In the genomic region with DNA sequence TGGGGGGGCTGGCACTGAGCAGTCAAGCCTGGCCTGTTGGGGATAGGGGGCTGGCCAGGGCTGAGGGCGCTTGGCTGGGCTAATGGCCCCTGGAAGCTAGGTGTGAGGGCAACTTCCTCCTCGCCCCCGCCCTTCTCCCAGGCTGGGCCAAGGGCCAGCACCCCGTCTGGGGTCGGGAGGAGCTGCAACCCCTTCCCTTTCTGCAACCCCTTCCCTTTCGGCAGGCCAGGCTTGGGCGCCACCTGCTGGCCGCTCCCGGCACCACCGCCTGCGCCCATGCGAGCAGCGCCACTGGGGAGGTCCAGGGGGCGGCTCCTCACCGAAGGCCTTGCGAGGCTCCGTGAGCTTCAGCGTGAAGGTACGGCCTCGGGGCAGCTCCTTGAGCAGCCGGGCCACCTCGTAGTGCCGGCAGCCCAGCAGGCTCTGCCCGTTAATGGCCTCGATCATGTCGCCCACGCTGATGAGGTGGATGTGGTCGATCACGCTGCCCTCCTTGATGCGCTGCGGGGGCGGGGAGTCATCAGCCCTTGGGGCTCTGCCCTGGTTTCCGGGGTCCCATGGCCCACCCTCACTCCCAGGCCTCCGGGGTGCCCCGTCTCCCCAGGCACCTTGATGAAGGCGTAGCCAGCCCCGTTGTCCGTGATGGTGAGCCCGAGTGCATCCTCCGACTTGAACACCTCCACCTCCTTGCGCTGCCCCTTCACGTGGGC, we compare ENCODE assay signal across 8 cellular contexts. TPM values are rescaled to one million over a fixed set of nuclear protein-coding genes. Genes with fewer than 3 reads are reported as not detected.
DNase-seq lines count a peak whose midpoint lies in the region; ATAC-seq and TF ChIP-seq lines count a peak whose summit lies in the region.

No MANE protein-coding gene starts in this region.

- peak; percentile 24 for DNase-seq in MV-4-11 (lab: John Stamatoyannopoulos, UW)
- peak; percentile 96 for DNase-seq in activated CD8-positive, alpha-beta memory T cell treated with anti-CD3 and anti-CD28 coated beads, Interleukin-2, amount 50 U/mL, for 48 hours
- no peak for DNase-seq in esophagus squamous epithelium (lab: John Stamatoyannopoulos, UW)
- DNase-seq in osteocyte (ENCODE audit: extremely low spot score, unreplicated experiment), result peak; percentile 91
- no peak for DNase-seq in medulla oblongata (ENCODE audit: extremely low spot score)
- no peak for DNase-seq in posterior vena cava (ENCODE audit: low spot score)

- H3K4me3 Mint-ChIP-seq in osteocyte (ENCODE audit: unreplicated experiment), result no peak overlapping the region

- H3K4me3 ChIP-seq in DOHH2 (ENCODE audit: low read length), result peak overlapping the region; percentile 53
- no peak overlapping the region for H3K4me3 ChIP-seq in esophagus squamous epithelium

- no peak overlapping the region for H3K27ac Mint-ChIP-seq in osteocyte (ENCODE audit: unreplicated experiment)

- H3K4me1 ChIP-seq in DOHH2 (ENCODE audit: control insufficient read depth, low read length) (peaks cover 18% of the 10 kb centered on the region), esophagus squamous epithelium (peaks cover 19 to 48% (median 24%) of the 10 kb centered on the region in 3 donors)

- peak overlapping the region; percentile 63 for H3K4me2 ChIP-seq in DOHH2 (ENCODE audit: low read length)

- H3K4me1 Mint-ChIP-seq in osteocyte (ENCODE audit: unreplicated experiment), result peaks cover 26% of the 10 kb centered on the region

- peaks cover 9% of the 10 kb centered on the region for H3K36me3 Mint-ChIP-seq in osteocyte (ENCODE audit: unreplicated experiment)

- no peaks in the 10 kb centered on the region for H3K9me3 Mint-ChIP-seq in osteocyte (ENCODE audit: unreplicated experiment)

- TF ChIP-seq CTCF in DOHH2 (IDR thresholded peaks at IDR 0.05; ENCODE audit: low read depth, low read length, poor library complexity, severe bottlenecking) (peak; percentile 99), esophagus squamous epithelium (IDR thresholded peaks at IDR 0.05) (peak; percentile 64 to 85 (median 72)), osteocyte (IDR thresholded peaks at IDR 0.05) (peak; percentile 86)

- no peaks in the 10 kb centered on the region for H3K27me3 Mint-ChIP-seq in osteocyte (ENCODE audit: unreplicated experiment)

- no peaks in the 10 kb centered on the region for H4K20me1 ChIP-seq in DOHH2 (ENCODE audit: control insufficient read depth, insufficient read depth, low read depth, low read length)

- WGBS in esophagus squamous epithelium, 2 donors, result 94 to 100% methylated on average over 1 to 9 of the region's 42 CpGs

- H3K36me3 ChIP-seq in DOHH2 (ENCODE audit: control insufficient read depth, low read length) (no peaks in the 10 kb centered on the region), esophagus squamous epithelium (peaks cover 6 to 82% (median 33%) of the 10 kb centered on the region in 3 donors)

- ATAC-seq in GM18498 (IDR thresholded peaks at IDR 0.05; ENCODE audit: unreplicated experiment), result no peak

- no peaks in the 10 kb centered on the region for H3K79me2 ChIP-seq in DOHH2 (ENCODE audit: control insufficient read depth, low read length)

- H3K9me2 ChIP-seq in DOHH2 (replicated peaks; ENCODE audit: control insufficient read depth, low read length), result no peaks in the 10 kb centered on the region

- no peak for TF ChIP-seq POLR2A in esophagus squamous epithelium (IDR thresholded peaks at IDR 0.05)

- no peaks in the 10 kb centered on the region for H3K9me3 ChIP-seq in DOHH2 (ENCODE audit: control insufficient read depth, insufficient read depth, low read length)
- H3K9me3 ChIP-seq in esophagus squamous epithelium, result no peaks in the 10 kb centered on the region

- H3K27me3 ChIP-seq in DOHH2 (ENCODE audit: control insufficient read depth, low read length) (peaks cover 8% of the 10 kb centered on the region; the same call in 1 of the 2 replicates), esophagus squamous epithelium (peaks cover 0 to 6% (median 0%) of the 10 kb centered on the region in 4 donors)

- no peaks in the 10 kb centered on the region for H3F3A ChIP-seq in DOHH2 (ENCODE audit: control insufficient read depth, insufficient read depth)

- intact Hi-C loops in esophagus squamous epithelium (cut with DNase I), result no loop called here
- intact Hi-C loops in posterior vena cava (cut with DNase I), result loop anchor here (10.0 kb wide), 2 partner anchors 125 to 335 kb away; no protein-coding TSS in a partner anchor

- H3K27ac ChIP-seq in DOHH2 (ENCODE audit: low read depth, low read length), result no peak overlapping the region
- peak overlapping the region in 1 of 4 donors; percentile 21 for H3K27ac ChIP-seq in esophagus squamous epithelium

RNA-seq across cellular contexts. Expression of a gene that starts 5.0 kb away (rescaled TPM):
- 1 to 10 TPM in 1 of 4 donors, under 1 TPM in 2, not detected in 1; 0.31 to 1.3 (median 0.38) TPM for total RNA-seq in esophagus squamous epithelium
- total RNA-seq in osteocyte, result 1.0 and 1.6 TPM in 2 replicates
- 1 to 10 TPM in 1 of 2 donors, under 1 TPM in 1; 0.95 to 1.6 TPM for total RNA-seq in posterior vena cava

RNA-seq across cellular contexts. Expression of a gene that starts 15.8 kb away (rescaled TPM):
- total RNA-seq in esophagus squamous epithelium, result 100 to 1,000 TPM; 147 to 432 (median 243) TPM
- 89.0 and 90.3 TPM in 2 replicates for total RNA-seq in osteocyte
- 10 to 100 TPM; 43.5 to 46.1 TPM for total RNA-seq in posterior vena cava

RNA-seq across cellular contexts. Expression of a gene that starts 38.1 kb away (rescaled TPM):
- total RNA-seq in esophagus squamous epithelium, result 100 to 1,000 TPM; 182 to 294 (median 224) TPM
- total RNA-seq in osteocyte, result 80.0 and 84.6 TPM in 2 replicates
- 10 to 100 TPM; 56.2 to 63.2 TPM for total RNA-seq in posterior vena cava

RNA-seq across cellular contexts. Expression of a gene that starts 47.0 kb away (rescaled TPM):
- total RNA-seq in esophagus squamous epithelium (10 to 100 TPM in 2 of 4 donors, 1 to 10 TPM in 2; 6.1 to 38.3 (median 21.0) TPM), osteocyte (151 and 162 TPM in 2 replicates), posterior vena cava (100 to 1,000 TPM; 135 to 173 TPM)

RNA-seq across cellular contexts. Expression of a gene that starts 49.3 kb away (rescaled TPM):
- 100 to 1,000 TPM; 130 to 290 (median 190) TPM for total RNA-seq in esophagus squamous epithelium
- total RNA-seq in osteocyte, result 136 and 139 TPM in 2 replicates
- total RNA-seq in posterior vena cava, result 10 to 100 TPM; 36.8 to 56.6 TPM

Comparison
In these comparisons a context has a peak if more than half of its experiments do, and no peak if none do; other contexts are left out.
1. DNase-seq: peak in MV-4-11 (single experiment), activated CD8-positive, alpha-beta memory T cell treated with anti-CD3 and anti-CD28 coated beads, Interleukin-2, amount 50 U/mL, for 48 hours (single experiment) and osteocyte (single experiment); none in esophagus squamous epithelium (single experiment), medulla oblongata (single experiment) and posterior vena cava (single experiment).
2. Peak in every context shown above with its lines, with median percentiles within 50 percentile points of each other: CTCF ChIP-seq.